In genomic region chr10:37765216-37765615, GRCh38 we compare ENCODE assay signal across 24 cellular contexts.
"Had no signal": no experiment of that assay in that cellular context is flagged by ENCODE, and none has a peak within 500 bp of the region (broad histone marks: within the 10 kb centered on the region; RNA-seq: fewer than 3 reads in every experiment).

No MANE protein-coding gene starts in this region.

- H3K4me3 Mint-ChIP-seq: dendritic cell treated with granulocyte-macrophage colony-stimulating factor and Interleukin-4, amounts not matched to agents 40 ng/mL and 50 ng/mL, for 4 days; effector memory CD8-positive, alpha-beta T cell; mesothelial cell of epicardium; naive B cell had no signal

- H3K36me3 ChIP-seq: colonic mucosa, gastrocnemius medialis, heart right ventricle, left lung, lower lobe of right lung had no signal

- H3K27ac ChIP-seq: colonic mucosa, epithelial cell of prostate, esophagus squamous epithelium, gastrocnemius medialis, heart right ventricle, left lung, lower lobe of right lung had no signal

- H3K9me3 ChIP-seq: colonic mucosa had no signal

- H3K27ac Mint-ChIP-seq: dendritic cell treated with granulocyte-macrophage colony-stimulating factor and Interleukin-4, amounts not matched to agents 40 ng/mL and 50 ng/mL, for 4 days; effector memory CD8-positive, alpha-beta T cell; mesothelial cell of epicardium; naive B cell had no signal

- H3K4me3 ChIP-seq: colonic mucosa, esophagus squamous epithelium, gastrocnemius medialis, heart right ventricle, left lung, lower lobe of right lung, mucosa of descending colon had no signal

- ATAC-seq: effector memory CD8-positive, alpha-beta T cell; esophagus mucosa; gastrocnemius medialis; heart right ventricle; left cardiac atrium; left lung; left ventricle myocardium superior; lower lobe of right lung; mucosa of descending colon had no signal

- H3K27me3 ChIP-seq: colonic mucosa, esophagus squamous epithelium, gastrocnemius medialis, heart right ventricle, left lung had no signal

- H3K4me1 ChIP-seq: colonic mucosa, esophagus squamous epithelium, gastrocnemius medialis, heart right ventricle, left lung, lower lobe of right lung had no signal

- H3K27me3 Mint-ChIP-seq: dendritic cell treated with granulocyte-macrophage colony-stimulating factor and Interleukin-4, amounts not matched to agents 40 ng/mL and 50 ng/mL, for 4 days; effector memory CD8-positive, alpha-beta T cell; naive B cell had no signal

- DNase-seq: colonic mucosa; cortex of kidney; effector CD8-positive, alpha-beta T cell; effector memory CD8-positive, alpha-beta T cell; erythroblast; esophagus squamous epithelium; foreskin fibroblast; foreskin melanocyte; gastrocnemius medialis; glutamatergic neuron; head of caudate nucleus; heart right ventricle; hippocampal formation; left cardiac atrium; left lung; left ventricle myocardium superior; lower lobe of right lung; mesenchymal stem cell; mucosa of descending colon; naive B cell had no signal

- H3K4me1 Mint-ChIP-seq: mesothelial cell of epicardium, naive B cell had no signal
